In genomic region chr4:183506389-183506735, GRCh38 we compare ENCODE assay signal across 8 cellular contexts. TPM values are rescaled to one million over a fixed set of nuclear protein-coding genes. Genes with fewer than 3 reads are reported as not detected.
DNase-seq lines count a peak whose midpoint lies in the region; ATAC-seq and TF ChIP-seq lines count a peak whose summit lies in the region.

No MANE protein-coding gene starts in this region.

- H3K4me1 Mint-ChIP-seq in T-helper 17 cell: peaks cover 16% of the 10 kb centered on the region

- ATAC-seq in T-helper 17 cell (no peak), GM18505 (IDR thresholded peaks at IDR 0.05; ENCODE audit: unreplicated experiment) (no peak)

- TF ChIP-seq POLR2A in GM18505 (IDR thresholded peaks at IDR 0.05; ENCODE audit: borderline replicate concordance, extremely low read depth, insufficient read depth, insufficient read length): no peak

- no peaks in the 10 kb centered on the region for H3K27me3 ChIP-seq in rectal smooth muscle tissue (ENCODE audit: control insufficient read depth, insufficient read depth, low read length)

- no peak for TF ChIP-seq CTCF in GM12864 (IDR thresholded peaks at IDR 0.05; ENCODE audit: low read depth, low read length, missing control alignments)
- no peak for TF ChIP-seq CTCF in fibroblast of pulmonary artery (IDR thresholded peaks at IDR 0.05; ENCODE audit: low read length, missing control alignments)

- peak overlapping the region; percentile 98 for H3K27ac ChIP-seq in rectal smooth muscle tissue (ENCODE audit: low read depth, low read length)

- H3K27ac Mint-ChIP-seq in T-helper 17 cell: peak overlapping the region; percentile 89

- no peaks in the 10 kb centered on the region for H3K9me3 ChIP-seq in T-helper 17 cell (ENCODE audit: control insufficient read depth, low read length, poor library complexity, severe bottlenecking)

- no peaks in the 10 kb centered on the region for H3K27me3 Mint-ChIP-seq in T-helper 17 cell

- peaks cover 7% of the 10 kb centered on the region for H3K36me3 Mint-ChIP-seq in T-helper 17 cell (ENCODE audit: low read depth)

- peaks cover 6% of the 10 kb centered on the region for H3K4me1 ChIP-seq in rectal smooth muscle tissue (ENCODE audit: control insufficient read depth, insufficient read depth, low read length)

- H3K4me3 Mint-ChIP-seq in T-helper 17 cell: peak overlapping the region; percentile 94

- peaks cover 4% of the 10 kb centered on the region for H3K36me3 ChIP-seq in rectal smooth muscle tissue (ENCODE audit: control insufficient read depth, insufficient read depth, low read length)

- no peak for DNase-seq in GM12864 (ENCODE audit: low read depth)
- no peak for DNase-seq in T-helper 17 cell
- peak; percentile 1 for DNase-seq in fibroblast of pulmonary artery (ENCODE audit: low read depth)
- DNase-seq in NCI-H748 (lab: John Stamatoyannopoulos, UW; ENCODE audit: unreplicated experiment): no peak
- no peak for DNase-seq in NCI-H82 (lab: John Stamatoyannopoulos, UW)
- DNase-seq in NCI-H187 (lab: John Stamatoyannopoulos, UW): no peak

- H3K4me3 ChIP-seq in GM12864 (ENCODE audit: low read depth, low read length) (peak overlapping the region; percentile 97), fibroblast of pulmonary artery (replicated peaks; ENCODE audit: low read depth, low read length) (peak overlapping the region; percentile 89), rectal smooth muscle tissue (ENCODE audit: low read length) (peak overlapping the region; percentile 91)

- peak overlapping the region; percentile 92 for H3K9ac ChIP-seq in rectal smooth muscle tissue (ENCODE audit: low read length)

RNA-seq across cellular contexts. Expression of gene ING2, which starts 1.5 kb away (rescaled TPM):
- total RNA-seq in T-helper 17 cell: 10 to 100 TPM in 1 of 2 donors, 1 to 10 TPM in 1; 9.1 to 11.2 TPM
